33 cellular contexts compared by ENCODE assay signal in the genomic region with DNA sequence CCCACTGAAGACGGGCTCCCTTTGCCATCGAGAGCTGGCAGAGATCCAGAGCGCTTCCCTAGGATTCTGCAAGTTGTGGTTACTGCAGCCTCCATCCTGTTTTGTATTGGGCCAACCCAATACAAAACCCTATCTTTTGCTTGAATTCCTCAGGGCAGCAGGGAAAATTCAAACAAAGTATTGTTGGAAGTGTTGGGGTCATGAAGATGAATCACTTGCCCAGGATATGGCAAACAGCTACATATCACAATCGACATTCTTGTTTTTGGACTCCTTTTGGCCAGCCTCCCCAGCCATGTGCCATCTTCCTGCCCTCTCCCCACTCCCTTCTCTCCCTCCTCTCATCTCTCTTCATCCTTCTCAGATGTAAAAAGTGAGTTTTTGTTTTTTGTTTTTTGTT.
"Had no signal": no experiment of that assay in that cellular context is flagged by ENCODE, and none has a peak within 500 bp of the region (broad histone marks: within the 10 kb centered on the region; RNA-seq: fewer than 3 reads in every experiment).

No MANE protein-coding gene starts in this region.

- DNase-seq: activated B cell treated with CpG ODN at 0.5 μM for 24 hours; activated CD4-positive, alpha-beta memory T cell treated with anti-CD3 and anti-CD28 coated beads for 36 hours; activated CD4-positive, alpha-beta T cell treated with anti-CD3 and anti-CD28 coated beads for 4 hours; activated CD4-positive, alpha-beta T cell treated with anti-CD3 and anti-CD28 coated beads, Interleukin-2, amount 10 ng/mL, durations not matched to agents 24 days and 14 days; activated CD4-positive, alpha-beta T cell treated with anti-CD3 and anti-CD28 coated beads, Interleukin-2, amount 50 U/mL, for 1 hour; activated CD4-positive, alpha-beta T cell treated with anti-CD3 and anti-CD28 coated beads, Interleukin-2, amount 50 U/mL, for 4 hours; activated CD4-positive, CD25-positive, alpha-beta regulatory T cell treated with anti-CD3 and anti-CD28 coated beads, Interleukin-2, amount 50 U/mL, for 72 hours; activated CD8-positive, alpha-beta memory T cell treated with anti-CD3 and anti-CD28 coated beads for 24 hours; activated CD8-positive, alpha-beta memory T cell treated with anti-CD3 and anti-CD28 coated beads, Interleukin-2, amount 10 ng/mL, durations not matched to agents 7 days and 5 days; activated CD8-positive, alpha-beta memory T cell treated with anti-CD3 and anti-CD28 coated beads, Interleukin-2, amount 50 U/mL, for 48 hours; activated CD8-positive, alpha-beta T cell treated with anti-CD3 and anti-CD28 coated beads, Interleukin-2, amount 10 ng/mL, durations not matched to agents 7 days and 5 days; activated effector memory CD4-positive, alpha-beta T cell treated with Interleukin-2 at 50 U/mL for 16 hours; activated gamma-delta T cell; activated naive CD4-positive, alpha-beta T cell treated with anti-CD3 and anti-CD28 coated beads, Interleukin-2, amount 10 ng/mL, durations not matched to agents 7 days and 5 days; activated naive CD4-positive, alpha-beta T cell treated with Interleukin-2 at 50 U/mL for 16 hours; activated naive CD8-positive, alpha-beta T cell treated with anti-CD3 and anti-CD28 coated beads, Interleukin-2, amount 10 ng/mL, durations not matched to agents 7 days and 5 days; activated naive CD8-positive, alpha-beta T cell treated with anti-CD3 and anti-CD28 coated beads, Interleukin-2, amount 50 U/mL, for 24 hours; activated T-cell treated with anti-CD3 and anti-CD28 coated beads, Interleukin-2, amount 50 U/mL, for 24 hours; activated T-cell treated with anti-CD3 and anti-CD28 coated beads, Interleukin-2, amount 50 U/mL, for 48 hours; amygdala; anterior cingulate cortex; body of pancreas; brain microvascular endothelial cell; central memory CD4-positive, alpha-beta T cell; T-cell; T-helper 17 cell had no signal

- H3K36me3 ChIP-seq: ascending aorta, brain microvascular endothelial cell, breast epithelium had no signal

- H3K4me1 ChIP-seq: ascending aorta, body of pancreas, breast epithelium had no signal

- ATAC-seq: activated CD8-positive, alpha-beta memory T cell treated with anti-CD3 and anti-CD28 coated beads, Interleukin-2, amount 10 ng/mL, durations not matched to agents 7 days and 5 days; activated CD8-positive, alpha-beta T cell treated with anti-CD3 and anti-CD28 coated beads, Interleukin-2, amount 10 ng/mL, durations not matched to agents 7 days and 5 days; activated naive CD8-positive, alpha-beta T cell treated with anti-CD3 and anti-CD28 coated beads, Interleukin-2, amount 50 U/mL, for 24 hours; body of pancreas; T-cell; T-helper 17 cell had no signal

- H3K36me3 Mint-ChIP-seq: activated CD4-positive, alpha-beta memory T cell treated with anti-CD3 and anti-CD28 coated beads for 36 hours; activated CD8-positive, alpha-beta memory T cell treated with anti-CD3 and anti-CD28 coated beads, Interleukin-2, amount 10 ng/mL, durations not matched to agents 7 days and 5 days; activated naive CD4-positive, alpha-beta T cell treated with anti-CD3 and anti-CD28 coated beads, Interleukin-2, amount 10 ng/mL, durations not matched to agents 7 days and 5 days; activated naive CD4-positive, alpha-beta T cell treated with anti-CD3 and anti-CD28 coated beads, Interleukin-2, amount 50 U/mL, for 24 hours; activated naive CD8-positive, alpha-beta T cell; activated naive CD8-positive, alpha-beta T cell treated with anti-CD3 and anti-CD28 coated beads, Interleukin-2, amount 10 ng/mL, durations not matched to agents 7 days and 5 days; T-cell had no signal

- H3K4me1 Mint-ChIP-seq: activated B cell treated with CpG ODN at 0.5 μM for 24 hours; activated CD4-positive, alpha-beta T cell treated with anti-CD3 and anti-CD28 coated beads, Interleukin-2, amount 10 ng/mL, durations not matched to agents 24 days and 14 days; activated CD8-positive, alpha-beta memory T cell treated with anti-CD3 and anti-CD28 coated beads, Interleukin-2, amount 10 ng/mL, durations not matched to agents 7 days and 5 days; activated naive CD4-positive, alpha-beta T cell treated with anti-CD3 and anti-CD28 coated beads, Interleukin-2, amount 10 ng/mL, durations not matched to agents 7 days and 5 days; activated naive CD4-positive, alpha-beta T cell treated with anti-CD3 and anti-CD28 coated beads, Interleukin-2, amount 50 U/mL, for 24 hours; activated naive CD8-positive, alpha-beta T cell treated with anti-CD3 and anti-CD28 coated beads, Interleukin-2, amount 10 ng/mL, durations not matched to agents 7 days and 5 days; activated naive CD8-positive, alpha-beta T cell treated with anti-CD3 and anti-CD28 coated beads, Interleukin-2, amount 50 U/mL, for 24 hours; T-cell; T-helper 17 cell had no signal

- H3K4me3 Mint-ChIP-seq: activated B cell treated with CpG ODN at 0.5 μM for 24 hours; activated CD4-positive, alpha-beta memory T cell treated with anti-CD3 and anti-CD28 coated beads for 36 hours; activated CD4-positive, alpha-beta T cell treated with anti-CD3 and anti-CD28 coated beads, Interleukin-2, amount 10 ng/mL, durations not matched to agents 24 days and 14 days; activated CD8-positive, alpha-beta memory T cell treated with anti-CD3 and anti-CD28 coated beads, Interleukin-2, amount 10 ng/mL, durations not matched to agents 7 days and 5 days; activated CD8-positive, alpha-beta T cell treated with anti-CD3 and anti-CD28 coated beads, Interleukin-2, amount 10 ng/mL, durations not matched to agents 7 days and 5 days; activated naive CD4-positive, alpha-beta T cell treated with anti-CD3 and anti-CD28 coated beads, Interleukin-2, amount 10 ng/mL, durations not matched to agents 7 days and 5 days; activated naive CD4-positive, alpha-beta T cell treated with anti-CD3 and anti-CD28 coated beads, Interleukin-2, amount 50 U/mL, for 24 hours; activated naive CD8-positive, alpha-beta T cell; activated naive CD8-positive, alpha-beta T cell treated with anti-CD3 and anti-CD28 coated beads, Interleukin-2, amount 10 ng/mL, durations not matched to agents 7 days and 5 days; activated naive CD8-positive, alpha-beta T cell treated with anti-CD3 and anti-CD28 coated beads, Interleukin-2, amount 50 U/mL, for 24 hours; activated T-cell treated with anti-CD3 and anti-CD28 coated beads, Interleukin-2, amount 50 U/mL, for 24 hours; T-cell; T-helper 17 cell had no signal

- H3K27ac ChIP-seq: ascending aorta, body of pancreas, brain microvascular endothelial cell, breast epithelium, VCaP had no signal

- H3K9me3 ChIP-seq: ascending aorta, body of pancreas, breast epithelium had no signal

- H3K27me3 Mint-ChIP-seq: activated CD4-positive, alpha-beta T cell treated with anti-CD3 and anti-CD28 coated beads, Interleukin-2, amount 10 ng/mL, durations not matched to agents 24 days and 14 days; activated CD8-positive, alpha-beta memory T cell treated with anti-CD3 and anti-CD28 coated beads, Interleukin-2, amount 10 ng/mL, durations not matched to agents 7 days and 5 days; activated T-cell treated with anti-CD3 and anti-CD28 coated beads, Interleukin-2, amount 50 U/mL, for 24 hours had no signal

- H3K9me3 Mint-ChIP-seq: activated CD4-positive, alpha-beta memory T cell treated with anti-CD3 and anti-CD28 coated beads for 36 hours; activated CD4-positive, alpha-beta T cell treated with anti-CD3 and anti-CD28 coated beads, Interleukin-2, amount 10 ng/mL, durations not matched to agents 24 days and 14 days; activated naive CD4-positive, alpha-beta T cell treated with anti-CD3 and anti-CD28 coated beads, Interleukin-2, amount 10 ng/mL, durations not matched to agents 7 days and 5 days; activated naive CD4-positive, alpha-beta T cell treated with anti-CD3 and anti-CD28 coated beads, Interleukin-2, amount 50 U/mL, for 24 hours; activated naive CD8-positive, alpha-beta T cell treated with anti-CD3 and anti-CD28 coated beads, Interleukin-2, amount 10 ng/mL, durations not matched to agents 7 days and 5 days; activated naive CD8-positive, alpha-beta T cell treated with anti-CD3 and anti-CD28 coated beads, Interleukin-2, amount 50 U/mL, for 24 hours; activated T-cell treated with anti-CD3 and anti-CD28 coated beads, Interleukin-2, amount 50 U/mL, for 24 hours; activated T-helper 2 cell treated with anti-CD3 and anti-CD28 coated beads, Interferon-gamma antibody, Interleukin-2, Interleukin-4, amounts not matched to agents 10 μg/mL and 5 μg/mL and 100 μg/mL, durations not matched to agents 14 hours and 24 hours and 36 hours; T-cell had no signal

- H3K27ac Mint-ChIP-seq: activated B cell treated with CpG ODN at 0.5 μM for 24 hours; activated CD4-positive, alpha-beta memory T cell treated with anti-CD3 and anti-CD28 coated beads for 36 hours; activated CD4-positive, alpha-beta T cell treated with anti-CD3 and anti-CD28 coated beads, Interleukin-2, amount 10 ng/mL, durations not matched to agents 24 days and 14 days; activated CD8-positive, alpha-beta memory T cell treated with anti-CD3 and anti-CD28 coated beads, Interleukin-2, amount 10 ng/mL, durations not matched to agents 7 days and 5 days; activated CD8-positive, alpha-beta T cell treated with anti-CD3 and anti-CD28 coated beads, Interleukin-2, amount 10 ng/mL, durations not matched to agents 7 days and 5 days; activated naive CD4-positive, alpha-beta T cell treated with anti-CD3 and anti-CD28 coated beads, Interleukin-2, amount 10 ng/mL, durations not matched to agents 7 days and 5 days; activated naive CD4-positive, alpha-beta T cell treated with anti-CD3 and anti-CD28 coated beads, Interleukin-2, amount 50 U/mL, for 24 hours; activated naive CD8-positive, alpha-beta T cell; activated naive CD8-positive, alpha-beta T cell treated with anti-CD3 and anti-CD28 coated beads, Interleukin-2, amount 10 ng/mL, durations not matched to agents 7 days and 5 days; activated naive CD8-positive, alpha-beta T cell treated with anti-CD3 and anti-CD28 coated beads, Interleukin-2, amount 50 U/mL, for 24 hours; activated T-cell treated with anti-CD3 and anti-CD28 coated beads, Interleukin-2, amount 50 U/mL, for 24 hours; activated T-helper 2 cell treated with anti-CD3 and anti-CD28 coated beads, Interferon-gamma antibody, Interleukin-2, Interleukin-4, amounts not matched to agents 10 μg/mL and 5 μg/mL and 100 μg/mL, durations not matched to agents 14 hours and 24 hours and 36 hours; T-cell; T-helper 17 cell had no signal

- H3K4me3 ChIP-seq: ascending aorta, body of pancreas, breast epithelium had no signal

- H3K27me3 ChIP-seq: ascending aorta, body of pancreas, brain microvascular endothelial cell, breast epithelium had no signal

- FAIRE-seq: TTC549 had no signal
